In genomic region chrX:70455366-70456202, GRCh38 we compare ENCODE assay signal across 8 cellular contexts.
DNase-seq lines count a peak whose midpoint lies in the region; ATAC-seq and TF ChIP-seq lines count a peak whose summit lies in the region.

No MANE protein-coding gene starts in this region.

- H3K27ac ChIP-seq in ACC112 (ENCODE audit: low read depth, low read length): no peak overlapping the region
- no peak overlapping the region for H3K27ac ChIP-seq in SK-N-MC

- H2AFZ ChIP-seq in ACC112 (ENCODE audit: low read length, unreplicated experiment): no peak overlapping the region

- H3K9me3 ChIP-seq in SK-N-MC (ENCODE audit: low read depth, low read length): no peaks in the 10 kb centered on the region

- H3K9ac ChIP-seq in SK-N-MC (ENCODE audit: insufficient read length): peak overlapping the region; percentile 83

- peak; percentile 26 for ATAC-seq in GM21447 (IDR thresholded peaks at IDR 0.05; ENCODE audit: unreplicated experiment)
- ATAC-seq in HG03439 (IDR thresholded peaks at IDR 0.05; ENCODE audit: unreplicated experiment): no peak

- TF ChIP-seq CTCF in fibroblast of pulmonary artery (IDR thresholded peaks at IDR 0.05; ENCODE audit: low read length, missing control alignments): no peak

- no peaks in the 10 kb centered on the region for H3K79me2 ChIP-seq in ACC112 (ENCODE audit: control insufficient read depth, insufficient read depth, low read length, unreplicated experiment)

- no peaks in the 10 kb centered on the region for H3K27me3 ChIP-seq in ACC112 (ENCODE audit: insufficient read depth, low read length)

- no peak for DNase-seq in SK-N-MC (ENCODE audit: low read depth, low spot score)
- DNase-seq in fibroblast of pulmonary artery (ENCODE audit: low read depth): no peak
- peak; percentile 59 for DNase-seq in retina
- DNase-seq in GM19240 (ENCODE audit: insufficient read length, low spot score): no peak
- DNase-seq in RKO (ENCODE audit: low spot score): no peak

- H3K4me3 ChIP-seq in ACC112 (ENCODE audit: low read depth, low read length) (peak overlapping the region; percentile 67), SK-N-MC (peak overlapping the region; percentile 83), fibroblast of pulmonary artery (replicated peaks; ENCODE audit: low read depth, low read length) (peak overlapping the region; percentile 52)

- H3K36me3 ChIP-seq in ACC112 (ENCODE audit: insufficient read depth, low read length): no peaks in the 10 kb centered on the region
- H3K36me3 ChIP-seq in SK-N-MC (ENCODE audit: insufficient read depth, low read length): peaks cover 2% of the 10 kb centered on the region; the same call in 1 of the 2 replicates

- no peaks in the 10 kb centered on the region for H3K4me1 ChIP-seq in ACC112 (ENCODE audit: control insufficient read depth, insufficient read depth, low read length, unreplicated experiment)
